In the genomic region with DNA sequence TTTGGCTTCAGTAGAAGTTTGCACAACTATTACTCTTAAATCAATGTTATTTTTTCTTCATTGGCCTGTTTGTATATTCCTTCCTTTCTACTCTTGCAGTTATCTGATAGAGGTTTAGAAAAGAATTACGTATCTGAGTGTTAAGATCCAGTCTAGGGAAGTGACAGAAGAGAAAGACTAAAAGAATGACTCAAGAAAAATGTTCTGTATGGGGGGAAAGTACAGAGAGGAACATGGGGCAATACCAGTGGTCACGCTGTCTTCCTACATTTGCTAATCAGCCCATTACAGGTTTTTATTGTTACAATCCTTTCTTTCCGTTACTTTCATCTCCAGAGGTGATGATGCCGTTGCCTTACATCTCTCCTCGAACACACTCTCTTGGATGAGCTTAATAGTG, we compare ENCODE assay signal across 26 cellular contexts. TPM values are rescaled to one million over a fixed set of nuclear protein-coding genes. Genes with fewer than 3 reads are reported as not detected.
DNase-seq lines count a peak whose midpoint lies in the region; ATAC-seq and TF ChIP-seq lines count a peak whose summit lies in the region.
"Had no signal": no experiment of that assay in that cellular context is flagged by ENCODE, and none has a peak within 500 bp of the region (broad histone marks: within the 10 kb centered on the region; RNA-seq: fewer than 3 reads in every experiment).

No MANE protein-coding gene starts in this region.

- H3K4me1 ChIP-seq in breast epithelium, result no peaks in the 10 kb centered on the region
- H3K4me1 ChIP-seq in right atrium auricular region, result no peaks in the 10 kb centered on the region

- intact Hi-C loops in MCF 10A (cut with micrococcal nuclease) (no loop called here), breast epithelium (cut with DNase I; ENCODE audit: low total_unique reads) (no loop called here)

- H3K4me3 Mint-ChIP-seq in MCF 10A (ENCODE audit: unreplicated experiment), result no peak overlapping the region
- H3K4me3 Mint-ChIP-seq: CD8-positive, alpha-beta T cell; T-cell had no signal

- H3K4me3 ChIP-seq in breast epithelium, result no peak overlapping the region
- H3K4me3 ChIP-seq in choroid plexus epithelial cell (ENCODE audit: low read depth, low read length), result no peak overlapping the region
- H3K4me3 ChIP-seq in right atrium auricular region, result no peak overlapping the region
- H3K4me3 ChIP-seq: PC-9 had no signal

- ATAC-seq in HG03439 (IDR thresholded peaks at IDR 0.05; ENCODE audit: unreplicated experiment), result peak; percentile 58
- ATAC-seq: CD8-positive, alpha-beta T cell; HCT116; SK-N-SH treated with all-trans-retinoic acid at 6 μM for 48 hours; T-cell had no signal

- H3K4me1 Mint-ChIP-seq in MCF 10A (ENCODE audit: insufficient read depth, unreplicated experiment), result no peaks in the 10 kb centered on the region
- H3K4me1 Mint-ChIP-seq: T-cell had no signal

- H3K36me3 Mint-ChIP-seq in MCF 10A (ENCODE audit: insufficient read depth, unreplicated experiment), result no peaks in the 10 kb centered on the region
- H3K36me3 Mint-ChIP-seq: CD8-positive, alpha-beta T cell; T-cell had no signal

- POLR2A ChIA-PET in MCF 10A (lab: Yijun Ruan, JAX), result no interaction called here

- H3K9me3 Mint-ChIP-seq in MCF 10A (ENCODE audit: unreplicated experiment), result no peaks in the 10 kb centered on the region
- H3K9me3 Mint-ChIP-seq: CD8-positive, alpha-beta T cell; T-cell had no signal

- CTCF ChIA-PET in MCF 10A (lab: Yijun Ruan, JAX), result no interaction called here

- DNase-seq in MCF 10A (ENCODE audit: unreplicated experiment) (peak; percentile 37), breast epithelium (ENCODE audit: low spot score in 2 of 2) (no peak), choroid plexus epithelial cell (ENCODE audit: low read depth) (peak; percentile 18), right atrium auricular region (ENCODE audit: low spot score) (no peak), NCI-H774 (lab: John Stamatoyannopoulos, UW) (no peak), NCI-H2029 (lab: John Stamatoyannopoulos, UW) (no peak), Ammon's horn (ENCODE audit: low spot score) (no peak)
- DNase-seq: CD8-positive, alpha-beta T cell; GOT3; KG1; NCI-H1048; NCI-H1436; NCI-H1930; NCI-H2171; NCI-H446; NCI-H526 treated with DMSO at 0.1 percent for 48 hours; NK-92 treated with Interleukin-12 subunit alpha and Interleukin-12 subunit beta, amount 100 ng/mL, for 24 hours; PC-9; SIG-M5; T-cell had no signal

- TF ChIP-seq CTCF in MCF 10A (IDR thresholded peaks at IDR 0.05; ENCODE audit: unreplicated experiment), result no peak
- no peak for TF ChIP-seq CTCF in breast epithelium (IDR thresholded peaks at IDR 0.05)
- TF ChIP-seq CTCF in choroid plexus epithelial cell (conservative IDR thresholded peaks at IDR 0.05; ENCODE audit: low read depth, low read length), result no peak
- no peak for TF ChIP-seq CTCF in right atrium auricular region (IDR thresholded peaks at IDR 0.05)

- no peaks in the 10 kb centered on the region for H3K36me3 ChIP-seq in breast epithelium
- H3K36me3 ChIP-seq in right atrium auricular region, result no peaks in the 10 kb centered on the region

- no peak overlapping the region for H3K27ac Mint-ChIP-seq in MCF 10A (ENCODE audit: low read depth, unreplicated experiment)
- H3K27ac Mint-ChIP-seq: CD8-positive, alpha-beta T cell; T-cell had no signal

- H3K27me3 ChIP-seq in breast epithelium, result no peaks in the 10 kb centered on the region
- H3K27me3 ChIP-seq in right atrium auricular region, result no peaks in the 10 kb centered on the region

- H3K9me3 ChIP-seq in breast epithelium (no peaks in the 10 kb centered on the region), right atrium auricular region (no peaks in the 10 kb centered on the region)

- no peak for TF ChIP-seq POLR2A in breast epithelium (IDR thresholded peaks at IDR 0.05)

- no TSS peak for BruUV-seq in MCF 10A (replicated peaks; lab: Mats Ljungman, UMichigan)

- peaks cover 5% of the 10 kb centered on the region for H3K27me3 Mint-ChIP-seq in MCF 10A (ENCODE audit: insufficient read depth, unreplicated experiment)

- no peak overlapping the region for H3K27ac ChIP-seq in breast epithelium
- no peak overlapping the region for H3K27ac ChIP-seq in right atrium auricular region
- H3K27ac ChIP-seq: PC-9, RWPE1 had no signal

RNA-seq across cellular contexts. Expression of gene OR10D3, which starts 5.8 kb away (rescaled TPM):
- total RNA-seq in MCF 10A (2022), result not detected in 2 replicates
- not detected for total RNA-seq in breast epithelium
- not detected for total RNA-seq in right atrium auricular region
- total RNA-seq: A172; CD8-positive, alpha-beta T cell; HT-29; PC-9; T-cell had no signal

Comparison
In these comparisons a context has a peak if more than half of its experiments do, and no peak if none do; other contexts are left out.
1. DNase-seq: peak in MCF 10A (single experiment) and choroid plexus epithelial cell (single experiment); none in breast epithelium (0 of 2), right atrium auricular region (single experiment), NCI-H774 (single experiment), NCI-H2029 (single experiment) and Ammon's horn (single experiment).